Comparison of ENCODE assay signal across 8 cellular contexts in the genomic region with DNA sequence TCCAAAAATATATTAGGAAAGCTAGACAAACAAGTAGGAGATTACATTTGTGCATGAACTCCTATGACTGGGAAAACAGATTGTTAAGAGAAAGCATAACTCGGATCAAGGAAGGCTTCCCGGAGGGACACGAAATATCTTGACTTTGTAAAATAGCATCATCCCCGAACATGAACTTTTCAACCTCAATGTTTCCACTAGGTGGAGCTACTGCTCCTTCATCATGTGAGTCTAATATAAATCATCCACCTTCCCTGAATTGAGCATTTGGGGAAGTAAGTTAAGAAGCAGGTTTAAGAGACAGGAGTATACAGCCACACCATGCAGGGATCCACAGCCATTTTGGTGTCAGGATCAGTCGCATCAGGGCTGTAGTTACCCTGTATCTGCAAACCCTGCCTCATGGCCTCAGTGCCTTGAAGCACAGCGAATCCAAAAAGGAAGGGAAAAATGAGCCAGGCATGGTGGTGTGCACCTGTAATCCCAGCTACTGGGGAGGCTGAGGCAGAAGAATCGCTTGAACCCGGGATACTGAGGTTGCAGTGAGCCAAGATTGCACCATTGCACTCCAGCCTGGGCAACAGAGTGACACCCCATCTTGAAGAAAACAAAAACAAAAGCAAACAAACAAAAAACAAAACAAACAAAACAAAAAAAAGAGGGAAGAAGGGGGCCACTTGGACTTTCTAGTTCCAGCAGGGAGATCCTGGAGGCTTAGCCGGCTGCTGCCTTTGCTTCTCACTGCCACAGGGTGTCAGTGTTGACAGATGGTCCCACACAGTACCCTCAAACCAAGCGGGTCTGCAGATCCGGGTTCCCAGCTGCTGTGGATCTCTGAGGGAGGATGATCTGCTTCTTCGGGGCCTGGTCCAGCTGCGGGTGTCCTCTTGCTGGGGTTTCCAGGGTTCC. TPM values are rescaled to one million over a fixed set of nuclear protein-coding genes. Genes with fewer than 3 reads are reported as not detected.
A peak's percentile ranks its signal among the peaks of the same experiment; 100 is the strongest.
DNase-seq lines count a peak whose midpoint lies in the region; ATAC-seq and TF ChIP-seq lines count a peak whose summit lies in the region.
"Not testable (repeated sequence)": the region's sequence is repeated elsewhere in the genome, so short reads cannot be mapped to it uniquely, and the experiment has no call there.
"Had no signal": no experiment of that assay in that cellular context is flagged by ENCODE, and none has a peak within 500 bp of the region (broad histone marks: within the 10 kb centered on the region; RNA-seq: fewer than 3 reads in every experiment).

No MANE protein-coding gene starts in this region.

- not testable (repeated sequence) for H3K4me1 Mint-ChIP-seq in activated CD8-positive, alpha-beta T cell treated with anti-CD3 and anti-CD28 coated beads, Interleukin-2, amount 10 ng/mL, durations not matched to agents 7 days and 5 days (ENCODE audit: low read depth); osteocyte (ENCODE audit: unreplicated experiment)

- H3K9me2 ChIP-seq in OCI-LY7 (ENCODE audit: insufficient read depth, low read length): not testable (repeated sequence)

- H3K79me2 ChIP-seq in OCI-LY7 (ENCODE audit: insufficient read depth, low read depth, low read length): not testable (repeated sequence)

- POLR2A ChIA-PET in OCI-LY7 (lab: Charles Lee); activated CD8-positive, alpha-beta T cell treated with anti-CD3 and anti-CD28 coated beads, Interleukin-2, amount 10 ng/mL, durations not matched to agents 7 days and 5 days (lab: Charles Lee): not testable (repeated sequence)

- CTCF ChIA-PET in OCI-LY7 (lab: Charles Lee; ENCODE audit: unreplicated experiment): interaction anchor here (0.8 kb wide), 1 partner anchor 244 kb away, joined by 3 read pairs; no protein-coding TSS in a partner anchor
- CTCF ChIA-PET in activated CD8-positive, alpha-beta T cell treated with anti-CD3 and anti-CD28 coated beads, Interleukin-2, amount 10 ng/mL, durations not matched to agents 7 days and 5 days (lab: Charles Lee): interaction anchor here (0.6 to 3.5 kb wide), 20 partner anchors 9 to 259 kb away, joined by 3 to 31 read pairs (median 4); a partner anchor contains a TSS

- not testable (repeated sequence) for H3K36me3 ChIP-seq in OCI-LY7 (ENCODE audit: insufficient read depth, low read length)

- not testable (repeated sequence) for H4K20me1 ChIP-seq in OCI-LY7 (ENCODE audit: insufficient read depth, low read length)

- H3K27ac ChIP-seq in OCI-LY7 (ENCODE audit: low read depth, low read length, poor library complexity, severe bottlenecking); dorsolateral prefrontal cortex: not testable (repeated sequence)

- H3K4me1 ChIP-seq in OCI-LY7 (ENCODE audit: insufficient read depth, low read length, poor library complexity, severe bottlenecking): not testable (repeated sequence)

- peak; percentile 70 for ATAC-seq in activated CD8-positive, alpha-beta T cell treated with anti-CD3 and anti-CD28 coated beads, Interleukin-2, amount 10 ng/mL, durations not matched to agents 7 days and 5 days

- H3K27me3 Mint-ChIP-seq in activated CD8-positive, alpha-beta T cell treated with anti-CD3 and anti-CD28 coated beads, Interleukin-2, amount 10 ng/mL, durations not matched to agents 7 days and 5 days (ENCODE audit: low read depth): peaks cover 23% of the 10 kb centered on the region
- peaks cover 46% of the 10 kb centered on the region for H3K27me3 Mint-ChIP-seq in osteocyte (ENCODE audit: unreplicated experiment)

- not testable (repeated sequence) for BruUV-seq in OCI-LY7 (replicated peaks; lab: Mats Ljungman, UMichigan)

- H3K9me3 ChIP-seq in OCI-LY7 (ENCODE audit: low read length): not testable (repeated sequence)

- DNase-seq in ELF-1 (ENCODE audit: low read depth, low spot score) (peak; percentile 47), OCI-LY7 (ENCODE audit: low spot score) (peak; percentile 60), dorsolateral prefrontal cortex (peak in 5 of 10 donors; percentile 15 to 60 (median 42)), iPS-NIHi7 (ENCODE audit: extremely low spot score) (peak; percentile 24)
- peak; percentile 45 for DNase-seq in activated CD8-positive, alpha-beta T cell treated with anti-CD3 and anti-CD28 coated beads, Interleukin-2, amount 10 ng/mL, durations not matched to agents 7 days and 5 days
- not testable (repeated sequence) for DNase-seq in osteocyte (ENCODE audit: extremely low spot score, unreplicated experiment)

- intact Hi-C loops in OCI-LY7 (cut with micrococcal nuclease; ENCODE audit: unreplicated experiment); dorsolateral prefrontal cortex (cut with DNase I): not testable (repeated sequence)

- not testable (repeated sequence) for H3K27ac Mint-ChIP-seq in activated CD8-positive, alpha-beta T cell treated with anti-CD3 and anti-CD28 coated beads, Interleukin-2, amount 10 ng/mL, durations not matched to agents 7 days and 5 days; osteocyte (ENCODE audit: unreplicated experiment)

- H2AFZ ChIP-seq in OCI-LY7 (ENCODE audit: low read length): not testable (repeated sequence)

- H3K36me3 Mint-ChIP-seq in activated CD8-positive, alpha-beta T cell treated with anti-CD3 and anti-CD28 coated beads, Interleukin-2, amount 10 ng/mL, durations not matched to agents 7 days and 5 days (ENCODE audit: low read depth); osteocyte (ENCODE audit: unreplicated experiment): not testable (repeated sequence)

- peak; percentile 45 for TF ChIP-seq CTCF in LNCAP (IDR thresholded peaks at IDR 0.05)
- TF ChIP-seq CTCF in OCI-LY7 (conservative IDR thresholded peaks at IDR 0.05; ENCODE audit: low read length): peak; percentile 66
- TF ChIP-seq CTCF in dorsolateral prefrontal cortex (IDR thresholded peaks at IDR 0.05 in 54 of 56, conservative IDR thresholded peaks at IDR 0.05 in 2 of 56; ENCODE audit: low read depth in 1 of 56, partially characterized antibody in 56 of 56): peak in 54 of 56 donors; percentile 18 to 57 (median 42)
- peak; percentile 51 for TF ChIP-seq CTCF in osteocyte (IDR thresholded peaks at IDR 0.05)

- not testable (repeated sequence) for H3K4me2 ChIP-seq in OCI-LY7 (ENCODE audit: low read length)

- not testable (repeated sequence) for H3K27me3 ChIP-seq in dorsolateral prefrontal cortex

- H3K4me3 ChIP-seq in OCI-LY7 (ENCODE audit: low read depth, low read length, poor library complexity, severe bottlenecking); dorsolateral prefrontal cortex: not testable (repeated sequence)

- not testable (repeated sequence) for H3K9me3 Mint-ChIP-seq in activated CD8-positive, alpha-beta T cell treated with anti-CD3 and anti-CD28 coated beads, Interleukin-2, amount 10 ng/mL, durations not matched to agents 7 days and 5 days (ENCODE audit: insufficient read depth); osteocyte (ENCODE audit: unreplicated experiment)

- not testable (repeated sequence) for H3K4me3 Mint-ChIP-seq in activated CD8-positive, alpha-beta T cell treated with anti-CD3 and anti-CD28 coated beads, Interleukin-2, amount 10 ng/mL, durations not matched to agents 7 days and 5 days; osteocyte (ENCODE audit: unreplicated experiment)

RNA-seq across cellular contexts. Expression of a gene that starts 7.2 kb away (rescaled TPM):
- total RNA-seq in OCI-LY7 (2014; rRNA removed; shearing (Covaris generic)): not detected in 2 replicates
- total RNA-seq in OCI-LY7 (2022) (not detected in 2 replicates), dorsolateral prefrontal cortex (not detected), osteocyte (not detected in 2 replicates)
- total RNA-seq in activated CD8-positive, alpha-beta T cell treated with anti-CD3 and anti-CD28 coated beads, Interleukin-2, amount 10 ng/mL, durations not matched to agents 7 days and 5 days: not detected
- total RNA-seq: sigmoid colon had no signal

RNA-seq across cellular contexts. Expression of a gene that starts 7.5 kb away (rescaled TPM):
- not detected in 2 replicates for total RNA-seq in OCI-LY7 (2014; rRNA removed; shearing (Covaris generic))
- total RNA-seq in OCI-LY7 (2022) (not detected in 2 replicates), dorsolateral prefrontal cortex (not detected), osteocyte (not detected in 2 replicates)
- not detected for total RNA-seq in activated CD8-positive, alpha-beta T cell treated with anti-CD3 and anti-CD28 coated beads, Interleukin-2, amount 10 ng/mL, durations not matched to agents 7 days and 5 days
- total RNA-seq: sigmoid colon had no signal

RNA-seq across cellular contexts. Expression of a gene that starts 15.7 kb away (rescaled TPM):
- total RNA-seq in OCI-LY7 (2014; rRNA removed; shearing (Covaris generic)): not detected in 2 replicates
- total RNA-seq in OCI-LY7 (2022) (not detected in 2 replicates), dorsolateral prefrontal cortex (not detected), osteocyte (not detected in 2 replicates)
- total RNA-seq in activated CD8-positive, alpha-beta T cell treated with anti-CD3 and anti-CD28 coated beads, Interleukin-2, amount 10 ng/mL, durations not matched to agents 7 days and 5 days: not detected
- total RNA-seq: sigmoid colon had no signal

RNA-seq across cellular contexts. Expression of a gene that starts 21.9 kb away (rescaled TPM):
- not detected in 2 replicates for total RNA-seq in OCI-LY7 (2014; rRNA removed; shearing (Covaris generic))
- not detected in 2 replicates for total RNA-seq in OCI-LY7 (2022)
- not detected for total RNA-seq in activated CD8-positive, alpha-beta T cell treated with anti-CD3 and anti-CD28 coated beads, Interleukin-2, amount 10 ng/mL, durations not matched to agents 7 days and 5 days
- not detected for total RNA-seq in dorsolateral prefrontal cortex
- not detected in 2 replicates for total RNA-seq in osteocyte
- total RNA-seq: sigmoid colon had no signal

RNA-seq across cellular contexts. Expression of a gene that starts 29.4 kb away (rescaled TPM):
- total RNA-seq in OCI-LY7 (2014; rRNA removed; shearing (Covaris generic)): 0.21 and 4.3 TPM in 2 replicates
- total RNA-seq in OCI-LY7 (2022) (0.96 TPM in 1 of 2 replicates, not detected in the other), dorsolateral prefrontal cortex (under 1 TPM in 1 of 120 experiments, not detected in 119; 0.64 TPM), osteocyte (not detected in 2 replicates)
- total RNA-seq in activated CD8-positive, alpha-beta T cell treated with anti-CD3 and anti-CD28 coated beads, Interleukin-2, amount 10 ng/mL, durations not matched to agents 7 days and 5 days: not detected
- total RNA-seq: sigmoid colon had no signal
